ENCODE assay signal across 38 cellular contexts in the genomic region with DNA sequence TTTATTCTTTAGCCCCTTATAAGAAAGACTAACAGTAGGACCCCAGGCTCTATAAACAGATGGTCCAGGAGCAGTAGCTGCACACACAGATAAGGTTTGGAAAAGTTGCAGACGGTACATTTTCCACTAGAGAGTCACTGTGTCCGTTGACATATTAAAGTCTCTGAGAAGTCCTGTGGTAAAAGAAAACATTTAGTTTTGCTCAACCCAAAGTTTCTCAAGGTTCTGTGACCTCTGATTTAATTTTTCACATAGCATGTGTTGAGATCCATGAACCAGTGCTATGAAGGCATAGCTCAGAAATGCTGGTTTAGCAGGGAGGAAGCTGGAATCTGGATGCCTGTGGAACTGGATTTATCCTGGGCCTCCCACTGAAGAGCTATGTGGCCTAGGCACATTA.
"Had no signal": no experiment of that assay in that cellular context is flagged by ENCODE, and none has a peak within 500 bp of the region (broad histone marks: within the 10 kb centered on the region; RNA-seq: fewer than 3 reads in every experiment).

No MANE protein-coding gene starts in this region.

- H3K36me3 Mint-ChIP-seq: activated naive CD4-positive, alpha-beta T cell treated with anti-CD3 and anti-CD28 coated beads, Interleukin-2, amount 10 ng/mL, durations not matched to agents 7 days and 5 days; activated naive CD4-positive, alpha-beta T cell treated with anti-CD3 and anti-CD28 coated beads, Interleukin-2, amount 50 U/mL, for 24 hours; activated naive CD4-positive, alpha-beta T cell treated with anti-CD3 and anti-CD28 coated beads, Interleukin-2, amount 50 U/mL, for 72 hours; activated naive CD8-positive, alpha-beta T cell; activated naive CD8-positive, alpha-beta T cell treated with anti-CD3 and anti-CD28 coated beads for 36 hours; activated naive CD8-positive, alpha-beta T cell treated with anti-CD3 and anti-CD28 coated beads, Interleukin-2, amount 10 ng/mL, durations not matched to agents 7 days and 5 days; brain had no signal

- H3K9me3 Mint-ChIP-seq: activated naive CD8-positive, alpha-beta T cell treated with anti-CD3 and anti-CD28 coated beads for 36 hours; activated T-helper 1 cell treated with anti-CD3 and anti-CD28 coated beads, Interleukin-12 subunit alpha, Interleukin-12 subunit beta, Interleukin-2, Interleukin-4 antibody, amounts not matched to agents 30 ng/mL and 10 ng/mL and 1 ng/mL, durations not matched to agents 14 hours and 24 hours and 36 hours; activated T-helper 2 cell treated with anti-CD3 and anti-CD28 coated beads, Interferon-gamma antibody, Interleukin-2, Interleukin-4, amounts not matched to agents 10 μg/mL and 5 μg/mL and 100 μg/mL, durations not matched to agents 14 hours and 24 hours and 36 hours had no signal

- H3K4me1 Mint-ChIP-seq: activated naive CD4-positive, alpha-beta T cell treated with anti-CD3 and anti-CD28 coated beads, Interleukin-2, amount 10 ng/mL, durations not matched to agents 7 days and 5 days; activated naive CD4-positive, alpha-beta T cell treated with anti-CD3 and anti-CD28 coated beads, Interleukin-2, amount 50 U/mL, for 24 hours; activated naive CD8-positive, alpha-beta T cell treated with anti-CD3 and anti-CD28 coated beads for 36 hours; activated naive CD8-positive, alpha-beta T cell treated with anti-CD3 and anti-CD28 coated beads, Interleukin-2, amount 10 ng/mL, durations not matched to agents 7 days and 5 days; activated naive CD8-positive, alpha-beta T cell treated with anti-CD3 and anti-CD28 coated beads, Interleukin-2, amount 50 U/mL, for 24 hours; activated T-helper 17 cell treated with anti-CD3 and anti-CD28 coated beads, Interleukin-2, amount 50 U/mL, for 72 hours; brain; central memory CD8-positive, alpha-beta T cell had no signal

- H3K4me1 ChIP-seq: adrenal gland, ascending aorta, breast epithelium had no signal

- H3K27me3 ChIP-seq: adrenal gland, ascending aorta, body of pancreas, brain microvascular endothelial cell, breast epithelium had no signal

- H3K27me3 Mint-ChIP-seq: activated naive CD4-positive, alpha-beta T cell treated with anti-CD3 and anti-CD28 coated beads, Interleukin-2, amount 10 ng/mL, durations not matched to agents 7 days and 5 days; activated naive CD8-positive, alpha-beta T cell; activated naive CD8-positive, alpha-beta T cell treated with anti-CD3 and anti-CD28 coated beads for 36 hours; activated naive CD8-positive, alpha-beta T cell treated with anti-CD3 and anti-CD28 coated beads, Interleukin-2, amount 50 U/mL, for 24 hours; activated T-cell treated with anti-CD3 and anti-CD28 coated beads, Interleukin-2, amount 50 U/mL, for 24 hours; central memory CD8-positive, alpha-beta T cell had no signal

- H3K4me3 ChIP-seq: adrenal gland, ascending aorta, body of pancreas, breast epithelium, cardiac muscle cell had no signal

- H3K27ac Mint-ChIP-seq: activated naive CD4-positive, alpha-beta T cell treated with anti-CD3 and anti-CD28 coated beads for 36 hours; activated naive CD4-positive, alpha-beta T cell treated with anti-CD3 and anti-CD28 coated beads, Interleukin-2, amount 10 ng/mL, durations not matched to agents 7 days and 5 days; activated naive CD4-positive, alpha-beta T cell treated with anti-CD3 and anti-CD28 coated beads, Interleukin-2, amount 50 U/mL, for 24 hours; activated naive CD4-positive, alpha-beta T cell treated with anti-CD3 and anti-CD28 coated beads, Interleukin-2, amount 50 U/mL, for 72 hours; activated naive CD8-positive, alpha-beta T cell; activated naive CD8-positive, alpha-beta T cell treated with anti-CD3 and anti-CD28 coated beads for 36 hours; activated naive CD8-positive, alpha-beta T cell treated with anti-CD3 and anti-CD28 coated beads, Interleukin-2, amount 10 ng/mL, durations not matched to agents 7 days and 5 days; activated naive CD8-positive, alpha-beta T cell treated with anti-CD3 and anti-CD28 coated beads, Interleukin-2, amount 50 U/mL, for 24 hours; activated T-cell treated with anti-CD3 and anti-CD28 coated beads, Interleukin-2, amount 50 U/mL, for 24 hours; activated T-cell treated with anti-CD3 and anti-CD28 coated beads, Interleukin-2, amount 50 U/mL, for 72 hours; activated T-helper 1 cell treated with anti-CD3 and anti-CD28 coated beads, Interleukin-12 subunit alpha, Interleukin-12 subunit beta, Interleukin-2, Interleukin-4 antibody, amounts not matched to agents 30 ng/mL and 10 ng/mL and 1 ng/mL, durations not matched to agents 14 hours and 24 hours and 36 hours; activated T-helper 17 cell treated with anti-CD3 and anti-CD28 coated beads, Interleukin-2, amount 50 U/mL, for 72 hours; activated T-helper 2 cell treated with anti-CD3 and anti-CD28 coated beads, Interferon-gamma antibody, Interleukin-2, Interleukin-4, amounts not matched to agents 10 μg/mL and 5 μg/mL and 100 μg/mL, durations not matched to agents 14 hours and 24 hours and 36 hours; brain had no signal

- H3K36me3 ChIP-seq: adrenal gland, ascending aorta, brain microvascular endothelial cell, breast epithelium, cardiac muscle cell had no signal

- H3K9me3 ChIP-seq: adrenal gland, ascending aorta, body of pancreas had no signal

- DNase-seq: activated effector memory CD4-positive, alpha-beta T cell treated with anti-CD3 and anti-CD28 coated beads, Interleukin-2, amount 50 U/mL, for 16 hours; activated effector memory CD4-positive, alpha-beta T cell treated with Interleukin-2 at 50 U/mL for 16 hours; activated gamma-delta T cell; activated gamma-delta T cell treated with Interleukin-2 at 50 U/mL for 16 hours; activated naive CD4-positive, alpha-beta T cell; activated naive CD4-positive, alpha-beta T cell treated with anti-CD3 and anti-CD28 coated beads for 36 hours; activated naive CD4-positive, alpha-beta T cell treated with anti-CD3 and anti-CD28 coated beads, Interleukin-2, amount 10 ng/mL, durations not matched to agents 7 days and 5 days; activated naive CD4-positive, alpha-beta T cell treated with anti-CD3 and anti-CD28 coated beads, Interleukin-2, amount 50 U/mL, for 16 hours; activated naive CD4-positive, alpha-beta T cell treated with Interleukin-2 at 50 U/mL for 16 hours; activated naive CD8-positive, alpha-beta T cell treated with anti-CD3 and anti-CD28 coated beads for 36 hours; activated naive CD8-positive, alpha-beta T cell treated with anti-CD3 and anti-CD28 coated beads, Interleukin-2, amount 10 ng/mL, durations not matched to agents 7 days and 5 days; activated naive CD8-positive, alpha-beta T cell treated with anti-CD3 and anti-CD28 coated beads, Interleukin-2, amount 50 U/mL, for 24 hours; activated T-cell treated with anti-CD3 and anti-CD28 coated beads, Interleukin-2, amount 50 U/mL, for 1 hour; activated T-cell treated with anti-CD3 and anti-CD28 coated beads, Interleukin-2, amount 50 U/mL, for 24 hours; activated T-cell treated with anti-CD3 and anti-CD28 coated beads, Interleukin-2, amount 50 U/mL, for 4 hours; activated T-cell treated with anti-CD3 and anti-CD28 coated beads, Interleukin-2, amount 50 U/mL, for 48 hours; activated T-cell treated with anti-CD3 and anti-CD28 coated beads, Interleukin-2, amount 50 U/mL, for 72 hours; adrenal gland; amniotic stem cell; amygdala; anterior cingulate cortex; aorta; body of pancreas; brain microvascular endothelial cell; caudate nucleus; central memory CD4-positive, alpha-beta T cell; cerebellar nuclear complex had no signal

- H3K27ac ChIP-seq: adrenal gland, ascending aorta, body of pancreas, brain microvascular endothelial cell, breast epithelium, cardiac muscle cell had no signal

- H3K4me3 Mint-ChIP-seq: activated naive CD4-positive, alpha-beta T cell treated with anti-CD3 and anti-CD28 coated beads for 36 hours; activated naive CD4-positive, alpha-beta T cell treated with anti-CD3 and anti-CD28 coated beads, Interleukin-2, amount 10 ng/mL, durations not matched to agents 7 days and 5 days; activated naive CD4-positive, alpha-beta T cell treated with anti-CD3 and anti-CD28 coated beads, Interleukin-2, amount 50 U/mL, for 24 hours; activated naive CD8-positive, alpha-beta T cell; activated naive CD8-positive, alpha-beta T cell treated with anti-CD3 and anti-CD28 coated beads for 36 hours; activated naive CD8-positive, alpha-beta T cell treated with anti-CD3 and anti-CD28 coated beads, Interleukin-2, amount 10 ng/mL, durations not matched to agents 7 days and 5 days; activated naive CD8-positive, alpha-beta T cell treated with anti-CD3 and anti-CD28 coated beads, Interleukin-2, amount 50 U/mL, for 24 hours; activated T-cell treated with anti-CD3 and anti-CD28 coated beads, Interleukin-2, amount 50 U/mL, for 24 hours; activated T-cell treated with anti-CD3 and anti-CD28 coated beads, Interleukin-2, amount 50 U/mL, for 4 hours; activated T-cell treated with anti-CD3 and anti-CD28 coated beads, Interleukin-2, amount 50 U/mL, for 72 hours; activated T-helper 1 cell treated with anti-CD3 and anti-CD28 coated beads, Interleukin-12 subunit alpha, Interleukin-12 subunit beta, Interleukin-2, Interleukin-4 antibody, amounts not matched to agents 30 ng/mL and 10 ng/mL and 1 ng/mL, durations not matched to agents 14 hours and 24 hours and 36 hours; activated T-helper 17 cell treated with anti-CD3 and anti-CD28 coated beads, Interleukin-2, amount 50 U/mL, for 72 hours; brain; central memory CD8-positive, alpha-beta T cell had no signal
